ENCODE assay signal across 24 cellular contexts in the genomic region with DNA sequence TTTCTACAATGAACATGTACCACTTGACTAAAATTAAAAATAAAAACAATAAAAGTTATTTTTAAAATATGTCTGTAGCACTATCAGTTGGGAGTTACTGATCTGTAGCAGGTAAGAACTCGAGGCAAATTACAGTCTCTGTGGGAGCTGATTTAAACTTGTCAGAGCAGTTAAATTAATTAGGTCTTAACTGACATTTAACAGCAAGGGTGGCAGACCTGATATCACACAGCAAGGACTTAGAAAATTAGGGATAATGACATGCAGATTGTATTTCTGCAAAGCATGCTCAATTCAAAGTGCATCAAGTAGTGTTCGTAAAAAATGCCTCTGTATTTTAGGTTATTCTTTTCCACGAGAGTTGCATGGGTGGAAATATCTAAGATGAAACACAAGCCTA.
"Had no signal": no experiment of that assay in that cellular context is flagged by ENCODE, and none has a peak within 500 bp of the region (broad histone marks: within the 10 kb centered on the region; RNA-seq: fewer than 3 reads in every experiment).

No MANE protein-coding gene starts in this region.

- H3K36me3 Mint-ChIP-seq: activated CD8-positive, alpha-beta memory T cell treated with anti-CD3 and anti-CD28 coated beads, Interleukin-2, amount 10 ng/mL, durations not matched to agents 7 days and 5 days; activated naive CD4-positive, alpha-beta T cell treated with anti-CD3 and anti-CD28 coated beads, Interleukin-2, amount 50 U/mL, for 24 hours had no signal

- DNase-seq: activated B cell treated with CpG ODN at 0.5 μM for 24 hours; activated CD4-positive, alpha-beta T cell treated with anti-CD3 and anti-CD28 coated beads for 1 hour; activated CD4-positive, alpha-beta T cell treated with anti-CD3 and anti-CD28 coated beads, Interleukin-2, amount 10 ng/mL, durations not matched to agents 24 days and 14 days; activated CD4-positive, alpha-beta T cell treated with anti-CD3 and anti-CD28 coated beads, Interleukin-2, amount 50 U/mL, for 48 hours; activated CD8-positive, alpha-beta memory T cell treated with anti-CD3 and anti-CD28 coated beads, Interleukin-2, amount 10 ng/mL, durations not matched to agents 7 days and 5 days; activated effector memory CD4-positive, alpha-beta T cell treated with Interleukin-2 at 50 U/mL for 16 hours; activated naive CD4-positive, alpha-beta T cell; activated T-cell treated with anti-CD3 and anti-CD28 coated beads, Interleukin-2, amount 50 U/mL, for 24 hours; body of pancreas; KG1; NCI-H1092; NCI-H1417 treated with DMSO at 0.1 percent for 48 hours; NCI-H187 treated with DMSO at 0.1 percent for 48 hours; NCI-H2081 treated with DMSO at 0.1 percent for 48 hours; NCI-H524; NCI-H82; Peyer's patch; T-helper 17 cell; T-helper 9 cell had no signal

- H3K4me3 ChIP-seq: body of pancreas, Peyer's patch, SJCRH30 had no signal

- H3K27ac ChIP-seq: body of pancreas, Peyer's patch, RWPE1, SJCRH30 had no signal

- H3K9me3 ChIP-seq: body of pancreas, Peyer's patch, SJCRH30 had no signal

- H3K27ac Mint-ChIP-seq: activated B cell treated with CpG ODN at 0.5 μM for 24 hours; activated CD4-positive, alpha-beta T cell treated with anti-CD3 and anti-CD28 coated beads, Interleukin-2, amount 10 ng/mL, durations not matched to agents 24 days and 14 days; activated CD8-positive, alpha-beta memory T cell treated with anti-CD3 and anti-CD28 coated beads, Interleukin-2, amount 10 ng/mL, durations not matched to agents 7 days and 5 days; activated naive CD4-positive, alpha-beta T cell treated with anti-CD3 and anti-CD28 coated beads, Interleukin-2, amount 50 U/mL, for 24 hours; activated T-cell treated with anti-CD3 and anti-CD28 coated beads, Interleukin-2, amount 50 U/mL, for 24 hours; activated T-helper 1 cell treated with anti-CD3 and anti-CD28 coated beads, Interleukin-12 subunit alpha, Interleukin-12 subunit beta, Interleukin-2, Interleukin-4 antibody, amounts not matched to agents 30 ng/mL and 10 ng/mL and 1 ng/mL, durations not matched to agents 14 hours and 24 hours and 36 hours; T-helper 17 cell had no signal

- H3K4me1 Mint-ChIP-seq: activated CD4-positive, alpha-beta T cell treated with anti-CD3 and anti-CD28 coated beads, Interleukin-2, amount 10 ng/mL, durations not matched to agents 24 days and 14 days; activated CD8-positive, alpha-beta memory T cell treated with anti-CD3 and anti-CD28 coated beads, Interleukin-2, amount 10 ng/mL, durations not matched to agents 7 days and 5 days; activated naive CD4-positive, alpha-beta T cell treated with anti-CD3 and anti-CD28 coated beads, Interleukin-2, amount 50 U/mL, for 24 hours; central memory CD8-positive, alpha-beta T cell; T-helper 17 cell had no signal

- ATAC-seq: activated CD8-positive, alpha-beta memory T cell treated with anti-CD3 and anti-CD28 coated beads, Interleukin-2, amount 10 ng/mL, durations not matched to agents 7 days and 5 days; body of pancreas; T-helper 17 cell had no signal

- H3K4me1 ChIP-seq: body of pancreas, Peyer's patch, SJCRH30 had no signal

- H3K4me3 Mint-ChIP-seq: activated B cell treated with CpG ODN at 0.5 μM for 24 hours; activated CD4-positive, alpha-beta T cell treated with anti-CD3 and anti-CD28 coated beads, Interleukin-2, amount 10 ng/mL, durations not matched to agents 24 days and 14 days; activated CD8-positive, alpha-beta memory T cell treated with anti-CD3 and anti-CD28 coated beads, Interleukin-2, amount 10 ng/mL, durations not matched to agents 7 days and 5 days; activated naive CD4-positive, alpha-beta T cell treated with anti-CD3 and anti-CD28 coated beads, Interleukin-2, amount 50 U/mL, for 24 hours; activated T-cell treated with anti-CD3 and anti-CD28 coated beads, Interleukin-2, amount 50 U/mL, for 24 hours; activated T-helper 1 cell treated with anti-CD3 and anti-CD28 coated beads, Interleukin-12 subunit alpha, Interleukin-12 subunit beta, Interleukin-2, Interleukin-4 antibody, amounts not matched to agents 30 ng/mL and 10 ng/mL and 1 ng/mL, durations not matched to agents 14 hours and 24 hours and 36 hours; central memory CD8-positive, alpha-beta T cell; T-helper 17 cell had no signal

- H3K27me3 ChIP-seq: body of pancreas, Peyer's patch, SJCRH30 had no signal

- H3K36me3 ChIP-seq: Peyer's patch, SJCRH30 had no signal

- H3K9me3 Mint-ChIP-seq: activated B cell treated with CpG ODN at 0.5 μM for 24 hours; activated CD4-positive, alpha-beta T cell treated with anti-CD3 and anti-CD28 coated beads, Interleukin-2, amount 10 ng/mL, durations not matched to agents 24 days and 14 days; activated T-cell treated with anti-CD3 and anti-CD28 coated beads, Interleukin-2, amount 50 U/mL, for 24 hours; activated T-helper 1 cell treated with anti-CD3 and anti-CD28 coated beads, Interleukin-12 subunit alpha, Interleukin-12 subunit beta, Interleukin-2, Interleukin-4 antibody, amounts not matched to agents 30 ng/mL and 10 ng/mL and 1 ng/mL, durations not matched to agents 14 hours and 24 hours and 36 hours had no signal

- H3K27me3 Mint-ChIP-seq: activated B cell treated with CpG ODN at 0.5 μM for 24 hours; activated CD4-positive, alpha-beta T cell treated with anti-CD3 and anti-CD28 coated beads, Interleukin-2, amount 10 ng/mL, durations not matched to agents 24 days and 14 days; activated CD8-positive, alpha-beta memory T cell treated with anti-CD3 and anti-CD28 coated beads, Interleukin-2, amount 10 ng/mL, durations not matched to agents 7 days and 5 days; activated T-cell treated with anti-CD3 and anti-CD28 coated beads, Interleukin-2, amount 50 U/mL, for 24 hours had no signal
